ENCODE assay signal across 18 cellular contexts in the genomic region with DNA sequence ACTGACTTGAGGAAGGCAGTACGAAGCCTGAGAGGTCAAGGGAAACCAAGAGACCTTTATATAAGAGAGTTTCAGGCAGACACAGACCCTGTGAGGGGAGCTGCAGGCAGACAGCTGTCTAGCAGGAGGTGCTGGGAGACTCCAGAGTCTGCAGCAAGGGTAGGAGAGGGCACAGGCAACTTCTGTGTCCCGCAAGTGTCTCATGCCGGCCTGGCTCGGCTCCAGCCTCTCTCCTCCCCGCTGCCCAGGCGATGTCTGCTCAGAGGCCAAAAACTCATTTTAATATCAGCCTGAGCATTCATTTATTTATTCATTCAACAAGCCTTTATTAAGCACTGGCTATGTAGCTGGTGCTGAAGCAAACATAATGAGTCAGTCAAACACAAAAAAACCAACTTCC.
"Had no signal": no experiment of that assay in that cellular context is flagged by ENCODE, and none has a peak within 500 bp of the region (broad histone marks: within the 10 kb centered on the region; RNA-seq: fewer than 3 reads in every experiment).

No MANE protein-coding gene starts in this region.

- ATAC-seq: activated naive CD8-positive, alpha-beta T cell treated with anti-CD3 and anti-CD28 coated beads, Interleukin-2, amount 50 U/mL, for 24 hours; stimulated activated naive CD8-positive, alpha-beta T cell treated with anti-CD3 and anti-CD28 coated beads, Interleukin-15, Interleukin-2, amounts not matched to agents 100 U/mL and 50 U/mL, for 24 hours had no signal

- H3K27ac ChIP-seq: esophagus muscularis mucosa, right atrium auricular region, tibial nerve had no signal

- H3K36me3 ChIP-seq: breast epithelium had no signal

- DNase-seq: activated CD4-positive, alpha-beta memory T cell treated with anti-CD3 and anti-CD28 coated beads, Interleukin-2, amount 10 ng/mL, durations not matched to agents 7 days and 5 days; activated CD4-positive, alpha-beta T cell treated with anti-CD3 and anti-CD28 coated beads for 48 hours; activated naive CD4-positive, alpha-beta T cell treated with anti-CD3 and anti-CD28 coated beads, Interleukin-2, amount 10 ng/mL, durations not matched to agents 7 days and 5 days; activated naive CD8-positive, alpha-beta T cell treated with anti-CD3 and anti-CD28 coated beads, Interleukin-2, amount 50 U/mL, for 24 hours; activated T-cell treated with anti-CD3 and anti-CD28 coated beads, Interleukin-2, amount 50 U/mL, for 1 hour; anterior cingulate cortex; cerebellar nuclear complex; effector CD4-positive, alpha-beta T cell; stimulated activated naive CD8-positive, alpha-beta T cell treated with anti-CD3 and anti-CD28 coated beads, Interleukin-15, Interleukin-2, amounts not matched to agents 100 U/mL and 50 U/mL, for 24 hours; SW 1271; T-helper 2 cell had no signal

- H3K9me3 Mint-ChIP-seq: activated CD4-positive, alpha-beta memory T cell treated with anti-CD3 and anti-CD28 coated beads, Interleukin-2, amount 10 ng/mL, durations not matched to agents 7 days and 5 days; activated naive CD4-positive, alpha-beta T cell treated with anti-CD3 and anti-CD28 coated beads, Interleukin-2, amount 10 ng/mL, durations not matched to agents 7 days and 5 days; activated naive CD8-positive, alpha-beta T cell treated with anti-CD3 and anti-CD28 coated beads, Interleukin-2, amount 50 U/mL, for 24 hours; activated T-helper 2 cell treated with anti-CD3 and anti-CD28 coated beads, Interferon-gamma antibody, Interleukin-2, Interleukin-4, amounts not matched to agents 10 μg/mL and 5 μg/mL and 100 μg/mL, durations not matched to agents 14 hours and 24 hours and 36 hours had no signal

- H3K27me3 Mint-ChIP-seq: activated CD4-positive, alpha-beta memory T cell treated with anti-CD3 and anti-CD28 coated beads, Interleukin-2, amount 10 ng/mL, durations not matched to agents 7 days and 5 days; progenitor cell of endocrine pancreas had no signal

- H3K4me3 ChIP-seq: breast epithelium, esophagus muscularis mucosa, right atrium auricular region, skin epidermis, tibial nerve had no signal

- H3K4me3 Mint-ChIP-seq: activated CD4-positive, alpha-beta memory T cell treated with anti-CD3 and anti-CD28 coated beads, Interleukin-2, amount 10 ng/mL, durations not matched to agents 7 days and 5 days; activated naive CD4-positive, alpha-beta T cell treated with anti-CD3 and anti-CD28 coated beads, Interleukin-2, amount 10 ng/mL, durations not matched to agents 7 days and 5 days; activated naive CD8-positive, alpha-beta T cell treated with anti-CD3 and anti-CD28 coated beads, Interleukin-2, amount 50 U/mL, for 24 hours had no signal

- H3K9me3 ChIP-seq: breast epithelium, esophagus muscularis mucosa, right atrium auricular region, tibial nerve had no signal

- H3K36me3 Mint-ChIP-seq: activated naive CD4-positive, alpha-beta T cell treated with anti-CD3 and anti-CD28 coated beads, Interleukin-2, amount 10 ng/mL, durations not matched to agents 7 days and 5 days had no signal

- H3K4me1 Mint-ChIP-seq: activated CD4-positive, alpha-beta memory T cell treated with anti-CD3 and anti-CD28 coated beads, Interleukin-2, amount 10 ng/mL, durations not matched to agents 7 days and 5 days; activated naive CD4-positive, alpha-beta T cell treated with anti-CD3 and anti-CD28 coated beads, Interleukin-2, amount 10 ng/mL, durations not matched to agents 7 days and 5 days; activated naive CD8-positive, alpha-beta T cell treated with anti-CD3 and anti-CD28 coated beads, Interleukin-2, amount 50 U/mL, for 24 hours had no signal

- H3K27ac Mint-ChIP-seq: activated CD4-positive, alpha-beta memory T cell treated with anti-CD3 and anti-CD28 coated beads, Interleukin-2, amount 10 ng/mL, durations not matched to agents 7 days and 5 days; activated naive CD4-positive, alpha-beta T cell treated with anti-CD3 and anti-CD28 coated beads, Interleukin-2, amount 10 ng/mL, durations not matched to agents 7 days and 5 days; activated naive CD8-positive, alpha-beta T cell treated with anti-CD3 and anti-CD28 coated beads, Interleukin-2, amount 50 U/mL, for 24 hours; activated T-helper 2 cell treated with anti-CD3 and anti-CD28 coated beads, Interferon-gamma antibody, Interleukin-2, Interleukin-4, amounts not matched to agents 10 μg/mL and 5 μg/mL and 100 μg/mL, durations not matched to agents 14 hours and 24 hours and 36 hours had no signal

- H3K27me3 ChIP-seq: breast epithelium, esophagus muscularis mucosa, right atrium auricular region, tibial nerve had no signal
